9 cellular contexts compared by ENCODE assay signal in genomic region chr16:87484487-87485331, GRCh38. TPM values are rescaled to one million over a fixed set of nuclear protein-coding genes. Genes with fewer than 3 reads are reported as not detected.
DNase-seq lines count a peak whose midpoint lies in the region; ATAC-seq, FAIRE-seq and TF ChIP-seq lines count a peak whose summit lies in the region.
"Had no signal": no experiment of that assay in that cellular context is flagged by ENCODE, and none has a peak within 500 bp of the region (broad histone marks: within the 10 kb centered on the region; RNA-seq: fewer than 3 reads in every experiment).

No MANE protein-coding gene starts in this region.

- peaks cover 68% of the 10 kb centered on the region for H3K4me1 Mint-ChIP-seq in stimulated activated naive CD8-positive, alpha-beta T cell treated with anti-CD3 and anti-CD28 coated beads, Interleukin-15, Interleukin-2, amounts not matched to agents 100 ng/mL and 50 ng/mL, for 24 hours (ENCODE audit: low read depth)
- H3K4me1 Mint-ChIP-seq in naive thymus-derived CD8-positive, alpha-beta T cell: peaks cover 54 to 82% (median 78%) of the 10 kb centered on the region in 4 donors

- CTCF ChIA-PET in endothelial cell of umbilical vein (lab: Charles Lee): interaction anchor here (1.0 to 1.6 kb wide), 3 partner anchors 19 to 68 kb away, joined by 3 to 9 read pairs (median 5); no protein-coding TSS in a partner anchor

- no peak for TF ChIP-seq CTCF in endothelial cell of umbilical vein (IDR thresholded peaks at IDR 0.05; ENCODE audit: extremely low read depth in 1 of 2, insufficient read depth in 1 of 2, low read depth in 1 of 2, low read length in 2 of 2)

- H3K9me3 ChIP-seq in endothelial cell of umbilical vein (replicated peaks; ENCODE audit: control insufficient read depth, insufficient read depth, low read length): no peaks in the 10 kb centered on the region

- peak overlapping the region; percentile 73 for H3K4me2 ChIP-seq in endothelial cell of umbilical vein (ENCODE audit: insufficient read depth, low read length)

- no peaks in the 10 kb centered on the region for H3K36me3 ChIP-seq in endothelial cell of umbilical vein (ENCODE audit: control insufficient read depth in 2 of 2, extremely low read depth in 1 of 2, insufficient read depth in 2 of 2, low read length in 2 of 2)

- no peak for ATAC-seq in stimulated activated naive CD8-positive, alpha-beta T cell treated with anti-CD3 and anti-CD28 coated beads, Interleukin-15, Interleukin-2, amounts not matched to agents 100 U/mL and 50 U/mL, for 24 hours
- no peak for ATAC-seq in naive thymus-derived CD8-positive, alpha-beta T cell
- ATAC-seq in GM19324 (IDR thresholded peaks at IDR 0.05; ENCODE audit: low FRiP score, unreplicated experiment): no peak

- peak overlapping the region; percentile 3 for H3K27ac Mint-ChIP-seq in stimulated activated naive CD8-positive, alpha-beta T cell treated with anti-CD3 and anti-CD28 coated beads, Interleukin-15, Interleukin-2, amounts not matched to agents 100 ng/mL and 50 ng/mL, for 24 hours
- H3K27ac Mint-ChIP-seq in naive thymus-derived CD8-positive, alpha-beta T cell: peak overlapping the region in 7 of 10 donors; percentile 35 to 92 (median 84)

- H3K9me1 ChIP-seq in endothelial cell of umbilical vein (replicated peaks; ENCODE audit: control insufficient read depth, extremely low read depth, insufficient read depth, low read length): no peaks in the 10 kb centered on the region

- dilution Hi-C loops in endothelial cell of umbilical vein (cut with MboI; ENCODE audit: extremely low pct_ligation_motif_present, low sequenced_read_pairs): no loop called here

- BruUV-seq in endothelial cell of umbilical vein (replicated peaks; lab: Mats Ljungman, UMichigan): no TSS peak

- intact Hi-C loops in endothelial cell of umbilical vein (cut with micrococcal nuclease): no loop called here

- H3K79me2 ChIP-seq in endothelial cell of umbilical vein (ENCODE audit: control insufficient read depth, insufficient read depth, low read length): peaks cover 75% of the 10 kb centered on the region

- no peaks in the 10 kb centered on the region for H3K27me3 Mint-ChIP-seq in stimulated activated naive CD8-positive, alpha-beta T cell treated with anti-CD3 and anti-CD28 coated beads, Interleukin-15, Interleukin-2, amounts not matched to agents 100 ng/mL and 50 ng/mL, for 24 hours
- H3K27me3 Mint-ChIP-seq in naive thymus-derived CD8-positive, alpha-beta T cell: no peaks in the 10 kb centered on the region

- H3K4me3 Mint-ChIP-seq in stimulated activated naive CD8-positive, alpha-beta T cell treated with anti-CD3 and anti-CD28 coated beads, Interleukin-15, Interleukin-2, amounts not matched to agents 100 ng/mL and 50 ng/mL, for 24 hours: no peak overlapping the region
- peak overlapping the region; percentile 4 to 73 (median 55) for H3K4me3 Mint-ChIP-seq in naive thymus-derived CD8-positive, alpha-beta T cell

- no peak overlapping the region for H3K4me3 ChIP-seq in endothelial cell of umbilical vein (replicated peaks in 1 of 3; ENCODE audit: insufficient read depth in 1 of 3, low read depth in 1 of 3, low read length in 3 of 3)

- peaks cover 5% of the 10 kb centered on the region for H3K36me3 Mint-ChIP-seq in stimulated activated naive CD8-positive, alpha-beta T cell treated with anti-CD3 and anti-CD28 coated beads, Interleukin-15, Interleukin-2, amounts not matched to agents 100 ng/mL and 50 ng/mL, for 24 hours (ENCODE audit: low read depth)
- peaks cover 4 to 31% (median 6%) of the 10 kb centered on the region in 3 donors for H3K36me3 Mint-ChIP-seq in naive thymus-derived CD8-positive, alpha-beta T cell

- H3K9ac ChIP-seq in endothelial cell of umbilical vein (replicated peaks; ENCODE audit: extremely low read depth, insufficient read depth, low read length): no peak overlapping the region

- no peak for DNase-seq in stimulated activated naive CD8-positive, alpha-beta T cell treated with anti-CD3 and anti-CD28 coated beads, Interleukin-15, Interleukin-2, amounts not matched to agents 100 U/mL and 50 U/mL, for 24 hours
- DNase-seq in endothelial cell of umbilical vein (ENCODE audit: low read depth, low spot score) (peak; percentile 49), middle frontal gyrus (ENCODE audit: extremely low spot score, low spot score) (no peak), medulla oblongata (ENCODE audit: extremely low spot score) (no peak), NCI-H82 (lab: John Stamatoyannopoulos, UW) (no peak)
- no peak for DNase-seq in naive thymus-derived CD8-positive, alpha-beta T cell

- H3K4me1 ChIP-seq in endothelial cell of umbilical vein (ENCODE audit: control insufficient read depth, extremely low read depth, insufficient read depth, low read length): peaks cover 41% of the 10 kb centered on the region

- no peak overlapping the region for H2AFZ ChIP-seq in endothelial cell of umbilical vein (ENCODE audit: low read depth, low read length)

- H3K9me3 Mint-ChIP-seq in stimulated activated naive CD8-positive, alpha-beta T cell treated with anti-CD3 and anti-CD28 coated beads, Interleukin-15, Interleukin-2, amounts not matched to agents 100 ng/mL and 50 ng/mL, for 24 hours: no peaks in the 10 kb centered on the region
- H3K9me3 Mint-ChIP-seq in naive thymus-derived CD8-positive, alpha-beta T cell: no peaks in the 10 kb centered on the region

- FAIRE-seq in endothelial cell of umbilical vein (lab: Jason Lieb, UNC): no peak

- no peaks in the 10 kb centered on the region for H4K20me1 ChIP-seq in endothelial cell of umbilical vein (replicated peaks; ENCODE audit: control insufficient read depth, extremely low read depth, insufficient read depth, low read length)

- H3K27ac ChIP-seq in endothelial cell of umbilical vein (ENCODE audit: insufficient read depth, low read depth, low read length): peak overlapping the region; percentile 46
- H3K27ac ChIP-seq: epithelial cell of prostate had no signal

- POLR2A ChIA-PET in endothelial cell of umbilical vein (lab: Charles Lee): no interaction called here
- POLR2A ChIA-PET in naive thymus-derived CD8-positive, alpha-beta T cell (lab: Charles Lee): no interaction called here

- no peaks in the 10 kb centered on the region for H3K27me3 ChIP-seq in endothelial cell of umbilical vein (ENCODE audit: control insufficient read depth in 2 of 2, insufficient read depth in 2 of 2, low read length in 2 of 2)

- no peak for TF ChIP-seq POLR2A in endothelial cell of umbilical vein (IDR thresholded peaks at IDR 0.05; ENCODE audit: low read depth, low read length)

TF ChIP-seq in endothelial cell of umbilical vein, 7 proteins besides CTCF, POLR2A, EP300 and RAD21:
- TF ChIP-seq JUN (IDR thresholded peaks at IDR 0.05; ENCODE audit: borderline replicate concordance, insufficient read depth, insufficient read length, low read depth): no peak
- TF ChIP-seq EZH2 (IDR thresholded peaks at IDR 0.05; ENCODE audit: borderline replicate concordance, low read depth, low read length, severe bottlenecking): no peak
- no peak for TF ChIP-seq FOS (IDR thresholded peaks at IDR 0.05; ENCODE audit: borderline replicate concordance, insufficient read depth, low read length)
- TF ChIP-seq POLR2AphosphoS5 (IDR thresholded peaks at IDR 0.05; ENCODE audit: insufficient read depth, low read depth, low read length): no peak
- no peak for TF ChIP-seq GATA2 (IDR thresholded peaks at IDR 0.05; ENCODE audit: insufficient read depth, insufficient read length, low read depth, low read length)
- no peak for TF ChIP-seq MYC (IDR thresholded peaks at IDR 0.05; ENCODE audit: low read depth, low read length)
- no peak for TF ChIP-seq MAX (IDR thresholded peaks at IDR 0.05; ENCODE audit: insufficient read depth, insufficient read length)

RNA-seq across cellular contexts. Expression of gene ZCCHC14, which starts 8.1 kb away (rescaled TPM):
- 30.9 and 34.0 TPM in 2 replicates for total RNA-seq in endothelial cell of umbilical vein
- polyA plus RNA-seq in endothelial cell of umbilical vein: 9.5 and 10.1 TPM in 2 replicates
- polyA plus RNA-seq in endothelial cell of umbilical vein (2011; cell fraction: cytosol; rRNA removed): 7.6 and 7.7 TPM in 2 replicates
- polyA plus RNA-seq in endothelial cell of umbilical vein (2011; cell fraction: nucleus; rRNA removed): 32.1 and 36.2 TPM in 2 replicates
- 13.0 and 16.4 TPM in 2 replicates for polyA plus RNA-seq in endothelial cell of umbilical vein (2012)
- 14.7 and 15.3 TPM in 2 replicates for polyA minus RNA-seq in endothelial cell of umbilical vein
- polyA minus RNA-seq in endothelial cell of umbilical vein (2011; cell fraction: cytosol; rRNA and poly(A)+ RNA removed): 19.4 TPM
- 23.9 and 24.1 TPM in 2 replicates for polyA minus RNA-seq in endothelial cell of umbilical vein (2011; cell fraction: nucleus; rRNA and poly(A)+ RNA removed)
- total RNA-seq in naive thymus-derived CD8-positive, alpha-beta T cell: 10 to 100 TPM; 29.5 to 33.8 TPM
- polyA plus RNA-seq in naive thymus-derived CD8-positive, alpha-beta T cell: under 1 TPM; 0.37 to 0.85 (median 0.43) TPM
